9 cellular contexts compared by ENCODE assay signal in genomic region chr5:75054110-75054930, GRCh38. TPM values are rescaled to one million over a fixed set of nuclear protein-coding genes. Genes with fewer than 3 reads are reported as not detected.
A peak's percentile ranks its signal among the peaks of the same experiment; 100 is the strongest.
DNase-seq lines count a peak whose midpoint lies in the region; ATAC-seq, FAIRE-seq and TF ChIP-seq lines count a peak whose summit lies in the region.
"Had no signal": no experiment of that assay in that cellular context is flagged by ENCODE, and none has a peak within 500 bp of the region (broad histone marks: within the 10 kb centered on the region; RNA-seq: fewer than 3 reads in every experiment).

No MANE protein-coding gene starts in this region.

- ATAC-seq in activated B cell treated with CpG ODN at 0.5 μM for 24 hours (ENCODE audit: low read depth) (no peak), Right ventricle myocardium superior (ENCODE audit: poor library complexity) (peak; percentile 22), pancreas (peak; percentile 18 to 31 (median 23)), GM19467 (IDR thresholded peaks at IDR 0.05; ENCODE audit: unreplicated experiment) (no peak), GM18511 (IDR thresholded peaks at IDR 0.05; ENCODE audit: unreplicated experiment) (no peak)

- H3K4me3 Mint-ChIP-seq in activated B cell treated with CpG ODN at 0.5 μM for 24 hours = peak overlapping the region; percentile 73

- FAIRE-seq in pancreas (lab: Jason Lieb, UNC) = no peak

- H3K27me3 ChIP-seq in pancreas = no peaks in the 10 kb centered on the region

- peak overlapping the region; percentile 88 to 98 (median 94) for H3K27ac ChIP-seq in pancreas
- H3K27ac ChIP-seq: C4-2B had no signal

- POLR2A ChIA-PET in activated B cell treated with CpG ODN at 0.5 μM for 24 hours (lab: Charles Lee) = no interaction called here

- H3K36me3 ChIP-seq in pancreas = no peaks in the 10 kb centered on the region

- H3K9me3 Mint-ChIP-seq in activated B cell treated with CpG ODN at 0.5 μM for 24 hours = no peaks in the 10 kb centered on the region

- TF ChIP-seq CTCF in activated B cell treated with CpG ODN at 0.5 μM for 24 hours (IDR thresholded peaks at IDR 0.05) (no peak), pancreas (IDR thresholded peaks at IDR 0.05) (no peak)

- intact Hi-C loops in activated B cell treated with CpG ODN at 0.5 μM for 24 hours (cut with micrococcal nuclease) = loop anchor here (10.0 kb wide), 2 partner anchors 180 to 1120 kb away; partner anchors contain the start of gene ANKRD31
- intact Hi-C loops in Right ventricle myocardium superior (cut with DNase I) = no loop called here
- intact Hi-C loops in pancreas (cut with DNase I) = no loop called here

- 15 to 16% methylated on average over 29 of the region's 29 CpGs for WGBS in pancreas, 2 donors

- H3K4me1 Mint-ChIP-seq in activated B cell treated with CpG ODN at 0.5 μM for 24 hours = peaks cover 10% of the 10 kb centered on the region

- H3K36me3 Mint-ChIP-seq in activated B cell treated with CpG ODN at 0.5 μM for 24 hours (ENCODE audit: low read depth) = no peaks in the 10 kb centered on the region

- H3K4me3 ChIP-seq in pancreas = peak overlapping the region; percentile 66 to 88 (median 76)

- H3K4me1 ChIP-seq in pancreas = peaks cover 0 to 15% (median 12%) of the 10 kb centered on the region in 3 donors

- H3K9me3 ChIP-seq in pancreas = no peaks in the 10 kb centered on the region

- CTCF ChIA-PET in activated B cell treated with CpG ODN at 0.5 μM for 24 hours (lab: Charles Lee) = no interaction called here

- no peak overlapping the region for H3K27ac Mint-ChIP-seq in activated B cell treated with CpG ODN at 0.5 μM for 24 hours

- peak; percentile 34 for DNase-seq in NCI-H1105 treated with DMSO at 0.1 percent for 48 hours (lab: John Stamatoyannopoulos, UW)
- no peak for DNase-seq in NCI-H1105 (lab: John Stamatoyannopoulos, UW)
- DNase-seq in activated B cell treated with CpG ODN at 0.5 μM for 24 hours = no peak
- DNase-seq in Right ventricle myocardium superior = peak; percentile 61
- DNase-seq in pancreas = peak in 4 of 6 donors; percentile 38 to 78 (median 50)
- no peak for DNase-seq in hippocampal formation (lab: John Stamatoyannopoulos, UW)

- peaks cover 54% of the 10 kb centered on the region for H3K27me3 Mint-ChIP-seq in activated B cell treated with CpG ODN at 0.5 μM for 24 hours

RNA-seq across cellular contexts. Expression of gene GCNT4, which starts 2.0 kb away (rescaled TPM):
- not detected in 2 replicates for total RNA-seq in activated B cell treated with CpG ODN at 0.5 μM for 24 hours
- 0.30 TPM for total RNA-seq in Right ventricle myocardium superior
- total RNA-seq in pancreas = 1 to 10 TPM; 1.5 to 6.4 (median 2.8) TPM
- polyA plus RNA-seq in pancreas = 1 to 10 TPM; 1.7 to 3.2 TPM

Comparison
In these comparisons a context has a peak if more than half of its experiments do, and no peak if none do; other contexts are left out.
1. DNase-seq: peak in NCI-H1105 treated with DMSO at 0.1 percent for 48 hours (single experiment), Right ventricle myocardium superior (single experiment) and pancreas (4 of 6); none in NCI-H1105 (single experiment), activated B cell treated with CpG ODN at 0.5 μM for 24 hours (single experiment) and hippocampal formation (0 of 2).
2. ATAC-seq: peak in Right ventricle myocardium superior (single experiment) and pancreas (4 of 4); none in activated B cell treated with CpG ODN at 0.5 μM for 24 hours (single experiment), GM19467 (single experiment) and GM18511 (single experiment).